In the genomic region with DNA sequence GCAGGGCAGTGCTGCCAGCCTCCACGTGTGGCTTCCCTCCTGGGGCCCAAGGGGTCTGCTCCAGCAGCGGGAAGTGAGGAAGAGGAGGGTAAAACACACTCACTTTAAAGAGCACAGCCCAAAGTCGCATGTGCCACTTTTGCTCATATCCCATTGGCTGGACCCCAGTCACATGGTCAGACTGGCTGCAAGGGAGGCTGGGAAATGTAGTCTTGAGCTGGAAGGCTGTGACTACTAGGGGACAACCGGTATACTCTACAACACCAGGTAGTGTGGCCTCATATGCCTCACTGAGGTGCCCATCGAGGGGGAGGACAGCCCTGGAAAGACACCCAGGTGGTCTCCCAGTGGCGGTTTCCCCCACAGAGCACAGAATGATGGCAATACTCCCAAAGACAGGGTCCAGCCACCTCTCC, we compare ENCODE assay signal across 8 cellular contexts. TPM values are rescaled to one million over a fixed set of nuclear protein-coding genes. Genes with fewer than 3 reads are reported as not detected.
DNase-seq lines count a peak whose midpoint lies in the region; ATAC-seq, FAIRE-seq and TF ChIP-seq lines count a peak whose summit lies in the region.

No MANE protein-coding gene starts in this region.

- POLR2A ChIA-PET in activated CD4-positive, alpha-beta T cell treated with anti-CD3 and anti-CD28 coated beads for 36 hours (lab: Charles Lee): no interaction called here

- H3K4me2 ChIP-seq in mesenchymal stem cell (ENCODE audit: low read length, poor library complexity, severe bottlenecking): no peak overlapping the region

- no peak overlapping the region for H3K4me3 Mint-ChIP-seq in activated CD4-positive, alpha-beta T cell treated with anti-CD3 and anti-CD28 coated beads for 36 hours

- no peak overlapping the region for H2BK12ac ChIP-seq in mesenchymal stem cell (ENCODE audit: low read length in 2 of 2)

- ATAC-seq in activated CD4-positive, alpha-beta T cell treated with anti-CD3 and anti-CD28 coated beads for 36 hours: peak; percentile 100

- no peak overlapping the region for H2BK120ac ChIP-seq in mesenchymal stem cell (ENCODE audit: low read depth, low read length)

- intact Hi-C loops in activated CD4-positive, alpha-beta T cell treated with anti-CD3 and anti-CD28 coated beads for 36 hours (cut with DNase I, micrococcal nuclease): no loop called here
- intact Hi-C loops in thyroid gland (cut with DNase I): no loop called here

- no peak overlapping the region for H2BK15ac ChIP-seq in mesenchymal stem cell (ENCODE audit: low read depth, poor library complexity, severe bottlenecking)

- peaks cover 6% of the 10 kb centered on the region for H3K27me3 Mint-ChIP-seq in activated CD4-positive, alpha-beta T cell treated with anti-CD3 and anti-CD28 coated beads for 36 hours

- H3K4me3 ChIP-seq in mesenchymal stem cell (ENCODE audit: insufficient read depth in 1 of 2, low read depth in 1 of 2, low read length in 2 of 2) (no peak overlapping the region), thyroid gland (replicated peaks in 1 of 3) (no peak overlapping the region)

- no peak overlapping the region for H3K14ac ChIP-seq in mesenchymal stem cell (ENCODE audit: low read length in 2 of 2)

- no peak overlapping the region for H4K8ac ChIP-seq in mesenchymal stem cell (ENCODE audit: low read length)

- 28% methylated on average over 5 of the region's 6 CpGs for WGBS in mesenchymal stem cell
- WGBS in thyroid gland, 2 donors: 26 to 28% methylated on average over 6 of the region's 6 CpGs

- no peak for FAIRE-seq in D721Med (lab: Jason Lieb, UNC)

- no peaks in the 10 kb centered on the region for H3K36me3 Mint-ChIP-seq in activated CD4-positive, alpha-beta T cell treated with anti-CD3 and anti-CD28 coated beads for 36 hours (ENCODE audit: low read depth)

- no peaks in the 10 kb centered on the region for H3K9me3 ChIP-seq in mesenchymal stem cell (ENCODE audit: control insufficient read depth, low read length)
- H3K9me3 ChIP-seq in thyroid gland: no peaks in the 10 kb centered on the region

- no peak for TF ChIP-seq POLR2A in thyroid gland (IDR thresholded peaks at IDR 0.05)

- no peak overlapping the region for H3K9ac ChIP-seq in mesenchymal stem cell (ENCODE audit: low read length)

- H3K4me1 ChIP-seq in mesenchymal stem cell (ENCODE audit: control insufficient read depth, insufficient read depth, low read depth, low read length): peaks cover 1% of the 10 kb centered on the region
- H3K4me1 ChIP-seq in thyroid gland: no peaks in the 10 kb centered on the region

- H3K23ac ChIP-seq in mesenchymal stem cell (ENCODE audit: low read length in 2 of 2): no peak overlapping the region

- no peaks in the 10 kb centered on the region for H3K9me3 Mint-ChIP-seq in activated CD4-positive, alpha-beta T cell treated with anti-CD3 and anti-CD28 coated beads for 36 hours (ENCODE audit: low read depth)

- no peaks in the 10 kb centered on the region for H3K4me1 Mint-ChIP-seq in activated CD4-positive, alpha-beta T cell treated with anti-CD3 and anti-CD28 coated beads for 36 hours

- DNase-seq in D721Med (ENCODE audit: insufficient read length, low spot score): peak; percentile 28
- peak; percentile 18 for DNase-seq in LoVo (ENCODE audit: low spot score)
- DNase-seq in activated CD4-positive, alpha-beta T cell treated with anti-CD3 and anti-CD28 coated beads for 36 hours: peak; percentile 73
- DNase-seq in ecto neural progenitor cell (ENCODE audit: low spot score): peak; percentile 63
- DNase-seq in mesenchymal stem cell: peak; percentile 52
- DNase-seq in thyroid gland: peak; percentile 22
- no peak for DNase-seq in amniotic stem cell (lab: John Stamatoyannopoulos, UW)
- no peak for DNase-seq in ureter (ENCODE audit: low spot score)

- no peak overlapping the region for H4K91ac ChIP-seq in mesenchymal stem cell (ENCODE audit: low read length)

- no peak overlapping the region for H3K4ac ChIP-seq in mesenchymal stem cell (ENCODE audit: low read depth in 1 of 2, low read length in 2 of 2)

- no peak overlapping the region for H2AK5ac ChIP-seq in mesenchymal stem cell (ENCODE audit: low read length, severe bottlenecking)

- no peak overlapping the region for H3K18ac ChIP-seq in mesenchymal stem cell (ENCODE audit: low read depth in 1 of 2, low read length in 2 of 2)

- no peaks in the 10 kb centered on the region for H3K79me1 ChIP-seq in mesenchymal stem cell (replicated peaks; ENCODE audit: low read length, poor library complexity, severe bottlenecking)

- H3K27me3 ChIP-seq in mesenchymal stem cell (ENCODE audit: control insufficient read depth in 1 of 2, insufficient read depth in 1 of 2, low read length in 2 of 2) (peaks cover 23 to 41% of the 10 kb centered on the region in 2 experiments), thyroid gland (no peaks in the 10 kb centered on the region)

- H2BK5ac ChIP-seq in mesenchymal stem cell (ENCODE audit: low read depth, low read length, poor library complexity, severe bottlenecking): no peak overlapping the region

- TF ChIP-seq CTCF in D721Med (IDR thresholded peaks at IDR 0.05; ENCODE audit: insufficient read depth, missing control alignments): no peak
- no peak for TF ChIP-seq CTCF in thyroid gland (IDR thresholded peaks at IDR 0.05)

- H3K27ac ChIP-seq in mesenchymal stem cell (ENCODE audit: low read length, poor library complexity, severe bottlenecking) (no peak overlapping the region), thyroid gland (no peak overlapping the region)

- no peak overlapping the region for H2AFZ ChIP-seq in mesenchymal stem cell (ENCODE audit: low read depth, low read length)

- H3K27ac Mint-ChIP-seq in activated CD4-positive, alpha-beta T cell treated with anti-CD3 and anti-CD28 coated beads for 36 hours: no peak overlapping the region

- H3K36me3 ChIP-seq in mesenchymal stem cell (ENCODE audit: control insufficient read depth in 1 of 2, insufficient read depth in 2 of 2, low read depth in 1 of 2, low read length in 2 of 2) (no peaks in the 10 kb centered on the region), thyroid gland (no peaks in the 10 kb centered on the region)

- CTCF ChIA-PET in activated CD4-positive, alpha-beta T cell treated with anti-CD3 and anti-CD28 coated beads for 36 hours (lab: Charles Lee): no interaction called here

RNA-seq across cellular contexts. Expression of gene CAMK2N1, which starts 45.2 kb away (rescaled TPM):
- under 1 TPM; 0.48 to 0.49 TPM for total RNA-seq in activated CD4-positive, alpha-beta T cell treated with anti-CD3 and anti-CD28 coated beads for 36 hours
- polyA plus RNA-seq in mesenchymal stem cell (2013, experiment 1 of 2): 71.3 TPM
- polyA plus RNA-seq in mesenchymal stem cell (2013, experiment 2 of 2): 76.6 TPM
- total RNA-seq in thyroid gland (10 to 100 TPM in 1 of 4 donors, 1 to 10 TPM in 3; 3.2 to 12.2 (median 8.1) TPM), ureter (39.5 TPM)

Comparison
In these comparisons a context has a peak if more than half of its experiments do, and no peak if none do; other contexts are left out.
1. DNase-seq: peak in D721Med (single experiment), LoVo (single experiment), activated CD4-positive, alpha-beta T cell treated with anti-CD3 and anti-CD28 coated beads for 36 hours (single experiment), ecto neural progenitor cell (single experiment), mesenchymal stem cell (single experiment) and thyroid gland (2 of 2); none in amniotic stem cell (single experiment) and ureter (single experiment).